Comparison of ENCODE assay signal across 1 cellular context in genomic region chr14:22837750-22838538, GRCh38.
A peak's percentile ranks its signal among the peaks of the same experiment; 100 is the strongest.
TF ChIP-seq lines count a peak whose summit lies in the region.

No MANE protein-coding gene starts in this region.

TF ChIP-seq in H1, 55 proteins besides CTCF, POLR2A, EP300 and RAD21:
- TF ChIP-seq TAF7 (optimal IDR thresholded peaks at IDR 0.05; ENCODE audit: borderline replicate concordance, low read depth, low read length) (no peak), POLR2AphosphoS5 (IDR thresholded peaks at IDR 0.05; ENCODE audit: low read depth, low read length) (peak; percentile 49; the same call in 1 of the 2 replicates), SP1 (IDR thresholded peaks at IDR 0.05; ENCODE audit: low read depth, low read length) (no peak), BCL11A (IDR thresholded peaks at IDR 0.05; ENCODE audit: low read depth in 2 of 2, low read length in 2 of 2) (no peak), TBP (IDR thresholded peaks at IDR 0.05; ENCODE audit: low read depth, low read length) (peak; percentile 47; the same call in 1 of the 2 replicates), RXRA (IDR thresholded peaks at IDR 0.05; ENCODE audit: insufficient read depth, low read depth, low read length) (no peak), ASH2L (IDR thresholded peaks at IDR 0.05; ENCODE audit: low read length) (no peak), TEAD4 (IDR thresholded peaks at IDR 0.05; ENCODE audit: low read depth, low read length) (no peak), SP4 (IDR thresholded peaks at IDR 0.05; ENCODE audit: low read length) (no peak), CREB1 (IDR thresholded peaks at IDR 0.05) (no peak), YY1 (IDR thresholded peaks at IDR 0.05; ENCODE audit: low read depth, low read length) (no peak), EGR1 (IDR thresholded peaks at IDR 0.05; ENCODE audit: borderline replicate concordance, low read depth, low read length) (no peak), JUND (IDR thresholded peaks at IDR 0.05; ENCODE audit: low read length) (no peak), CBX5 (IDR thresholded peaks at IDR 0.05; ENCODE audit: low read depth, low read length) (no peak), FOSL1 (IDR thresholded peaks at IDR 0.05; ENCODE audit: insufficient read depth, low read depth, low read length) (no peak), NRF1 (IDR thresholded peaks at IDR 0.05; ENCODE audit: low read depth, low read length) (no peak), SP2 (IDR thresholded peaks at IDR 0.05; ENCODE audit: low read length) (no peak), EZH2 (IDR thresholded peaks at IDR 0.05; ENCODE audit: low read depth, low read length, severe bottlenecking) (no peak)
